Comparison of ENCODE assay signal across 23 cellular contexts in the genomic region with DNA sequence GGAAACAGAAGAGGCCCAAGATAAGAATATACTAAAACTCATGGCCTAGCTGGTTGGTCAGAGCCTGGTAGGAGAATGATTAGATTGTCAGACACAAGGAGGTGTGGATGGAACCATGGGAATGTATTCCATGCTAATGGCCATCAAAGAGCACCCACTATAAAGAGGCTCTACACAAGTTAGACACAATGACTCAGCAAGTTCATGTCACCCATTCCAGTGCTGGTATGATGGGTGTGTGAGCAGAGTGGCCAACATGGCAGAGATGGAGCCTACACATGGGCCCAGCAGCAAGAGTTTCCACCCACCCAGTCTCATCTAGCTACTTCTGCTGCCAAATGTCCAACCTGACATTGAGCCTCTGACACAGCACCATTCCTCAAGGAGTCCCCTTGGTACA.
"Had no signal": no experiment of that assay in that cellular context is flagged by ENCODE, and none has a peak within 500 bp of the region (broad histone marks: within the 10 kb centered on the region; RNA-seq: fewer than 3 reads in every experiment).

No MANE protein-coding gene starts in this region.

- H3K4me1 ChIP-seq: right atrium auricular region, spleen, suprapubic skin, tibial artery, upper lobe of right lung had no signal

- H3K36me3 Mint-ChIP-seq: mesothelial cell of epicardium; natural killer cell treated with Interleukin-12 subunit alpha and Interleukin-12 subunit beta and Interleukin-15 and Interleukin-18, amount 100 ng/mL, for 72 hours; stimulated activated effector memory CD8-positive, alpha-beta T cell treated with anti-CD3 and anti-CD28 coated beads, Interleukin-12 subunit alpha, Interleukin-12 subunit beta, amount 100 ng/mL, for 72 hours had no signal

- H3K36me3 ChIP-seq: left ventricle myocardium inferior, ovary, right atrium auricular region, spleen, suprapubic skin, thoracic aorta, tibial artery, upper lobe of right lung had no signal

- DNase-seq: islet precursor cell; left ventricle myocardium inferior; mesendoderm; naive thymus-derived CD4-positive, alpha-beta T cell; ovary; spleen; stimulated activated CD4-positive, alpha-beta T cell treated with anti-CD3 and anti-CD28 coated beads, Interleukin-4, amount 100 ng/mL, for 24 hours; stimulated activated naive CD4-positive, alpha-beta T cell; tibial artery; trophoblast cell; upper lobe of right lung had no signal

- H3K9me3 ChIP-seq: left ventricle myocardium inferior, ovary, right atrium auricular region, spleen, suprapubic skin, thoracic aorta, tibial artery, upper lobe of right lung had no signal

- H3K9me3 Mint-ChIP-seq: mesothelial cell of epicardium; natural killer cell treated with Interleukin-12 subunit alpha and Interleukin-12 subunit beta and Interleukin-15 and Interleukin-18, amount 100 ng/mL, for 72 hours; stimulated activated effector memory CD8-positive, alpha-beta T cell treated with anti-CD3 and anti-CD28 coated beads, Interleukin-12 subunit alpha, Interleukin-12 subunit beta, amount 100 ng/mL, for 72 hours; stimulated activated naive CD8-positive, alpha-beta T cell treated with anti-CD3 and anti-CD28 coated beads, Interleukin-15, Interleukin-2, amounts not matched to agents 100 ng/mL and 50 ng/mL, for 24 hours had no signal

- H3K4me1 Mint-ChIP-seq: mesothelial cell of epicardium; stimulated activated effector memory CD8-positive, alpha-beta T cell treated with anti-CD3 and anti-CD28 coated beads, Interleukin-12 subunit alpha, Interleukin-12 subunit beta, amount 100 ng/mL, for 72 hours had no signal

- ATAC-seq: naive thymus-derived CD4-positive, alpha-beta T cell; natural killer cell treated with Interleukin-12 subunit alpha and Interleukin-12 subunit beta and Interleukin-15 and Interleukin-18, amount 100 ng/mL, for 72 hours; sciatic nerve; stimulated activated effector memory CD8-positive, alpha-beta T cell treated with anti-CD3 and anti-CD28 coated beads, Interleukin-12 subunit alpha, Interleukin-12 subunit beta, amount 100 ng/mL, for 72 hours; upper lobe of right lung had no signal

- H3K27ac ChIP-seq: left ventricle myocardium inferior, ovary, right atrium auricular region, skin epidermis, spleen, suprapubic skin, thoracic aorta, tibial artery, upper lobe of right lung had no signal

- H3K27me3 ChIP-seq: ovary, right atrium auricular region, spleen, suprapubic skin, upper lobe of right lung had no signal

- H3K4me3 ChIP-seq: left ventricle myocardium inferior, lung, ovary, right atrium auricular region, skin epidermis, spleen, suprapubic skin, thoracic aorta, tibial artery, upper lobe of right lung had no signal

- FAIRE-seq: urothelium cell line had no signal

- H3K27ac Mint-ChIP-seq: mesothelial cell of epicardium; naive thymus-derived CD4-positive, alpha-beta T cell; progenitor cell of endocrine pancreas; stimulated activated effector memory CD8-positive, alpha-beta T cell treated with anti-CD3 and anti-CD28 coated beads, Interleukin-12 subunit alpha, Interleukin-12 subunit beta, amount 100 ng/mL, for 72 hours; stimulated activated naive CD8-positive, alpha-beta T cell treated with anti-CD3 and anti-CD28 coated beads, Interleukin-15, Interleukin-2, amounts not matched to agents 100 ng/mL and 50 ng/mL, for 24 hours had no signal

- H3K4me3 Mint-ChIP-seq: mesothelial cell of epicardium; naive thymus-derived CD4-positive, alpha-beta T cell; natural killer cell treated with Interleukin-12 subunit alpha and Interleukin-12 subunit beta and Interleukin-15 and Interleukin-18, amount 100 ng/mL, for 72 hours; stimulated activated effector memory CD8-positive, alpha-beta T cell treated with anti-CD3 and anti-CD28 coated beads, Interleukin-12 subunit alpha, Interleukin-12 subunit beta, amount 100 ng/mL, for 72 hours; stimulated activated naive CD8-positive, alpha-beta T cell treated with anti-CD3 and anti-CD28 coated beads, Interleukin-15, Interleukin-2, amounts not matched to agents 100 ng/mL and 50 ng/mL, for 24 hours had no signal
